29 cellular contexts compared by ENCODE assay signal in genomic region chr12:117158911-117159310, GRCh38. TPM values are rescaled to one million over a fixed set of nuclear protein-coding genes. Genes with fewer than 3 reads are reported as not detected.
A peak's percentile ranks its signal among the peaks of the same experiment; 100 is the strongest.
DNase-seq lines count a peak whose midpoint lies in the region; ATAC-seq and TF ChIP-seq lines count a peak whose summit lies in the region.
"Had no signal": no experiment of that assay in that cellular context is flagged by ENCODE, and none has a peak within 500 bp of the region (broad histone marks: within the 10 kb centered on the region; RNA-seq: fewer than 3 reads in every experiment).

No MANE protein-coding gene starts in this region.

- WGBS in endodermal cell (ENCODE audit: insufficient coverage in 1 of 2, insufficient read length in 1 of 2), 2 experiments: 82 to 83% methylated on average over 5 of the region's 5 CpGs

- H3K9me3 ChIP-seq in endodermal cell (ENCODE audit: control insufficient read depth, low read length): no peaks in the 10 kb centered on the region
- H3K9me3 ChIP-seq: BE2C, mucosa of descending colon, right lobe of liver, upper lobe of left lung had no signal

- H3K27me3 Mint-ChIP-seq in mesothelial cell of epicardium (ENCODE audit: low read depth) (no peaks in the 10 kb centered on the region), endodermal cell (ENCODE audit: insufficient read depth) (no peaks in the 10 kb centered on the region)
- H3K27me3 Mint-ChIP-seq: central memory CD8-positive, alpha-beta T cell had no signal

- no peak for ATAC-seq in GM21390 (IDR thresholded peaks at IDR 0.05; ENCODE audit: unreplicated experiment)
- ATAC-seq: mucosa of descending colon had no signal

- no peak overlapping the region for H3K4me3 Mint-ChIP-seq in mesothelial cell of epicardium
- H3K4me3 Mint-ChIP-seq in endodermal cell: no peak overlapping the region
- H3K4me3 Mint-ChIP-seq: central memory CD8-positive, alpha-beta T cell; nephron had no signal

- DNase-seq in A172 (ENCODE audit: low spot score) (peak; percentile 44), NCI-H2227 treated with DMSO at 0.1 percent for 48 hours (lab: John Stamatoyannopoulos, UW) (peak; percentile 74), astrocyte of the hippocampus (ENCODE audit: low read depth, low spot score) (peak; percentile 59), mesothelial cell of epicardium (ENCODE audit: low spot score in 2 of 2, unreplicated experiment in 2 of 2) (no peak), endodermal cell (no peak), NCI-H69 (lab: John Stamatoyannopoulos, UW) (no peak)
- no peak for DNase-seq in central memory CD4-positive, alpha-beta T cell
- DNase-seq: activated CD4-positive, alpha-beta T cell treated with anti-CD3 and anti-CD28 coated beads, Interleukin-2, amount 50 U/mL, for 1 hour; activated naive CD4-positive, alpha-beta T cell treated with Interleukin-2 at 50 U/mL for 16 hours; amygdala; BE2C; DMS53; GDM1; islet precursor cell; mucosa of descending colon; NCI-H1417; NCI-H2081; NCI-H446; SHP77; stimulated activated CD4-positive, alpha-beta T cell treated with anti-CD3 and anti-CD28 coated beads, Interleukin-2, amount 100 ng/mL, for 48 hours; T-helper 9 cell; upper lobe of left lung had no signal

- no peak for TF ChIP-seq CTCF in mesothelial cell of epicardium (IDR thresholded peaks at IDR 0.05; ENCODE audit: unreplicated experiment)
- no peak for TF ChIP-seq CTCF in endodermal cell (conservative IDR thresholded peaks at IDR 0.05)

- H3K36me3 Mint-ChIP-seq in mesothelial cell of epicardium: peaks cover 48% of the 10 kb centered on the region
- peaks cover 85% of the 10 kb centered on the region for H3K36me3 Mint-ChIP-seq in endodermal cell (ENCODE audit: low read depth)

- H3K27ac Mint-ChIP-seq in mesothelial cell of epicardium: peak overlapping the region; percentile 40
- H3K27ac Mint-ChIP-seq in endodermal cell: no peak overlapping the region

- no peaks in the 10 kb centered on the region for H3K9me3 Mint-ChIP-seq in mesothelial cell of epicardium
- H3K9me3 Mint-ChIP-seq in endodermal cell: no peaks in the 10 kb centered on the region
- H3K9me3 Mint-ChIP-seq: central memory CD8-positive, alpha-beta T cell; nephron had no signal

- peaks cover 91% of the 10 kb centered on the region for H3K36me3 ChIP-seq in endodermal cell (ENCODE audit: control insufficient read depth, insufficient read depth, low read length)

- peaks cover 12% of the 10 kb centered on the region for H3K4me1 Mint-ChIP-seq in mesothelial cell of epicardium
- H3K4me1 Mint-ChIP-seq in endodermal cell: no peaks in the 10 kb centered on the region

- H3K4me3 ChIP-seq in endodermal cell (ENCODE audit: low read length): no peak overlapping the region
- H3K4me3 ChIP-seq: lung, mucosa of descending colon, PC-9, right lobe of liver, upper lobe of left lung had no signal

- no peak overlapping the region for H3K27ac ChIP-seq in endodermal cell (ENCODE audit: low read depth, low read length)
- H3K27ac ChIP-seq: PC-9, upper lobe of left lung had no signal

- H3K4me1 ChIP-seq in endodermal cell (ENCODE audit: control insufficient read depth, insufficient read depth, low read length): no peaks in the 10 kb centered on the region
- H3K4me1 ChIP-seq: BE2C, right lobe of liver, upper lobe of left lung had no signal

- no peak overlapping the region for H3K9ac ChIP-seq in endodermal cell (ENCODE audit: extremely low read depth, low read length, poor library complexity, severe bottlenecking)

- no peaks in the 10 kb centered on the region for H3K27me3 ChIP-seq in endodermal cell (ENCODE audit: control insufficient read depth, insufficient read depth, low read length, poor library complexity, severe bottlenecking)
- H3K27me3 ChIP-seq: BE2C, right lobe of liver, upper lobe of left lung had no signal

RNA-seq across cellular contexts. Expression of gene FBXO21, which starts 31.4 kb away (rescaled TPM):
- total RNA-seq in A172 (2014; rRNA removed; shearing (Covaris generic)): 60.3 and 65.3 TPM in 2 replicates
- total RNA-seq in mesothelial cell of epicardium (57.5 to 65.3 TPM (median 60.5 TPM) in 3 replicates), endodermal cell (10 to 100 TPM; 46.5 to 54.6 TPM)
- polyA plus RNA-seq in endodermal cell (2013, experiment 1 of 2): 52.9 TPM
- polyA plus RNA-seq in endodermal cell (2013, experiment 2 of 2): 43.4 TPM

RNA-seq across cellular contexts. Expression of gene TESC, which starts 59.7 kb away (rescaled TPM):
- 5.2 and 7.0 TPM in 2 replicates for total RNA-seq in A172 (2014; rRNA removed; shearing (Covaris generic))
- total RNA-seq in mesothelial cell of epicardium: not detected in 3 replicates
- 10 to 100 TPM; 25.1 to 26.5 TPM for total RNA-seq in endodermal cell
- polyA plus RNA-seq in endodermal cell (2013, experiment 1 of 2): 7.3 TPM
- polyA plus RNA-seq in endodermal cell (2013, experiment 2 of 2): 8.3 TPM
- total RNA-seq: fibroblast of lung, PC-9 had no signal
- polyA plus RNA-seq: fibroblast of lung had no signal

Comparison
In these comparisons a context has a peak if more than half of its experiments do, and no peak if none do; other contexts are left out.
1. DNase-seq: peak in A172 (single experiment), NCI-H2227 treated with DMSO at 0.1 percent for 48 hours (single experiment) and astrocyte of the hippocampus (single experiment); none in mesothelial cell of epicardium (0 of 2), endodermal cell (single experiment), central memory CD4-positive, alpha-beta T cell (single experiment) and NCI-H69 (single experiment).